In genomic region chr2:134718095-134718955, GRCh38 we compare ENCODE assay signal across 8 cellular contexts. TPM values are rescaled to one million over a fixed set of nuclear protein-coding genes. Genes with fewer than 3 reads are reported as not detected.
DNase-seq lines count a peak whose midpoint lies in the region; ATAC-seq and TF ChIP-seq lines count a peak whose summit lies in the region.

No MANE protein-coding gene starts in this region.

- H3K27me3 ChIP-seq in left ventricle myocardium inferior (ENCODE audit: low read depth) = peaks cover 96% of the 10 kb centered on the region

- H3K4me3 Mint-ChIP-seq in activated T-cell treated with anti-CD3 and anti-CD28 coated beads, Interleukin-2, amount 50 U/mL, for 4 hours = peak overlapping the region; percentile 72

- H3K36me3 Mint-ChIP-seq in activated T-cell treated with anti-CD3 and anti-CD28 coated beads, Interleukin-2, amount 50 U/mL, for 4 hours (ENCODE audit: insufficient read depth) = no peaks in the 10 kb centered on the region

- H3K4me1 ChIP-seq in left ventricle myocardium inferior = peaks cover 18% of the 10 kb centered on the region

- no peaks in the 10 kb centered on the region for H3K36me3 ChIP-seq in left ventricle myocardium inferior

- peak; percentile 20 for ATAC-seq in HG02870 (IDR thresholded peaks at IDR 0.05; ENCODE audit: unreplicated experiment)
- peak; percentile 30 to 36 for ATAC-seq in activated T-cell treated with anti-CD3 and anti-CD28 coated beads, Interleukin-2, amount 50 U/mL, for 4 hours
- no peak for ATAC-seq in GM18873 (IDR thresholded peaks at IDR 0.05; ENCODE audit: low FRiP score, unreplicated experiment)

- no peak overlapping the region for H3K27ac ChIP-seq in left ventricle myocardium inferior (replicated peaks)

- H3K4me1 Mint-ChIP-seq in activated T-cell treated with anti-CD3 and anti-CD28 coated beads, Interleukin-2, amount 50 U/mL, for 4 hours (ENCODE audit: low read depth) = peaks cover 27% of the 10 kb centered on the region

- peak; percentile 64 for DNase-seq in NCI-H2227 (lab: John Stamatoyannopoulos, UW; ENCODE audit: unreplicated experiment)
- DNase-seq in NCI-H2227 treated with DMSO at 0.1 percent for 48 hours (lab: John Stamatoyannopoulos, UW) = no peak
- DNase-seq in activated T-cell treated with anti-CD3 and anti-CD28 coated beads, Interleukin-2, amount 50 U/mL, for 4 hours = peak; percentile 11
- peak; percentile 18 for DNase-seq in left ventricle myocardium inferior
- peak; percentile 82 for DNase-seq in retina
- DNase-seq in SKM-1 (lab: John Stamatoyannopoulos, UW; ENCODE audit: unreplicated experiment) = no peak

- H3K4me3 ChIP-seq in left ventricle myocardium inferior = peak overlapping the region; percentile 67

- no peak for TF ChIP-seq CTCF in left ventricle myocardium inferior (IDR thresholded peaks at IDR 0.05; ENCODE audit: borderline replicate concordance)

- H3K9me3 ChIP-seq in left ventricle myocardium inferior (replicated peaks) = no peaks in the 10 kb centered on the region

- H3K9me3 Mint-ChIP-seq in activated T-cell treated with anti-CD3 and anti-CD28 coated beads, Interleukin-2, amount 50 U/mL, for 4 hours = no peaks in the 10 kb centered on the region

- peaks cover 68% of the 10 kb centered on the region for H3K27me3 Mint-ChIP-seq in activated T-cell treated with anti-CD3 and anti-CD28 coated beads, Interleukin-2, amount 50 U/mL, for 4 hours (ENCODE audit: low read depth)

- intact Hi-C loops in left ventricle myocardium inferior (cut with micrococcal nuclease) = no loop called here

RNA-seq across cellular contexts. Expression of gene TMEM163, which starts 0.5 kb away (rescaled TPM):
- total RNA-seq in activated T-cell treated with anti-CD3 and anti-CD28 coated beads, Interleukin-2, amount 50 U/mL, for 4 hours = under 1 TPM; 0.13 to 0.20 (median 0.14) TPM
- total RNA-seq in left ventricle myocardium inferior = 0.22 TPM

Comparison
In these comparisons a context has a peak if more than half of its experiments do, and no peak if none do; other contexts are left out.
1. DNase-seq: peak in NCI-H2227 (single experiment), activated T-cell treated with anti-CD3 and anti-CD28 coated beads, Interleukin-2, amount 50 U/mL, for 4 hours (single experiment), left ventricle myocardium inferior (single experiment) and retina (single experiment); none in NCI-H2227 treated with DMSO at 0.1 percent for 48 hours (single experiment) and SKM-1 (single experiment).